In the genomic region with DNA sequence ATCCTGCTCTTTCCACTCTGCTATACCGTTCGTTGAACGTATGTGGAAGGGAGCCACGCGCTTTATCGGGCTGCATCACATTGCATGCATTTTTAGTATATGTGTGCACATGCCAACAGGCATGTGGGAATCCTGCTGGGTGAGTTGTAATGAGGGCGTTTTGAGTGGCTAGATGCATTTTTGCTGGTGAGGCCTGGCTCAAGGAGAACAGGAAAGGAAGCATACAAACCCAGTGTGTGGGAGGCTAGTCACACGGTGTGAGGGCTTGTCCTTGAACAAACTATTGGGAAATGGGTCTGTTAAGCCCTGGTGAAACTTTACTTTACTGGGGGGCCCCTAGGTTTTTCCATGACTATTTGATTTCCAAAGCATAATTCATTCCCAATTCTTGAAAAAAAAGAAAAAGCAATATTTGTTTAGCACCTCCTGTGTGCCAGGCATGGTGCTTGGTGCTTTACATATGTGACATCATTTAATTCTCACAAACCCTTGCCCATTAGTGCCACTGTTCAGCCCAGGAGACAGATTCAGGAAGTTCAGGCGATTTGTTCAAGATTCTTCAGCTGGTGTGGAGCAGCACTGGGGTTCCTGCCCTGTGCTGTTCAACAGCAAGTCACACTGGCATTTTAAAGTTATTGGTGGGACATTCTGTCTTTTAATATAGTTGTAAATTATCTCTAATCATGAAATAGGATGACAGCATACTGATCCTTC, we compare ENCODE assay signal across 9 cellular contexts. TPM values are rescaled to one million over a fixed set of nuclear protein-coding genes. Genes with fewer than 3 reads are reported as not detected.
DNase-seq lines count a peak whose midpoint lies in the region; ATAC-seq and TF ChIP-seq lines count a peak whose summit lies in the region.
"Had no signal": no experiment of that assay in that cellular context is flagged by ENCODE, and none has a peak within 500 bp of the region (broad histone marks: within the 10 kb centered on the region; RNA-seq: fewer than 3 reads in every experiment).

No MANE protein-coding gene starts in this region.

- H3K4me2 ChIP-seq in skeletal muscle satellite cell (ENCODE audit: low read length), result peak overlapping the region; percentile 4

- H3K4me3 ChIP-seq in fibroblast of pulmonary artery (replicated peaks; ENCODE audit: low read depth, low read length), result no peak overlapping the region
- no peak overlapping the region for H3K4me3 ChIP-seq in skeletal muscle satellite cell (ENCODE audit: low read length)

- H3K9ac ChIP-seq in skeletal muscle satellite cell (ENCODE audit: low read depth, low read length), result peak overlapping the region; percentile 1

- DNase-seq in EH (ENCODE audit: low read depth), result peak; percentile 75
- no peak for DNase-seq in T-helper 17 cell
- peak; percentile 91 for DNase-seq in fibroblast of pulmonary artery (ENCODE audit: low read depth)
- DNase-seq in T-helper 9 cell, result no peak
- DNase-seq in activated naive CD4-positive, alpha-beta T cell treated with anti-CD3 and anti-CD28 coated beads, Interleukin-2, amount 10 ng/mL, durations not matched to agents 7 days and 5 days, result no peak
- DNase-seq in stimulated activated naive CD8-positive, alpha-beta T cell treated with anti-CD3 and anti-CD28 coated beads, Interleukin-15, Interleukin-2, amounts not matched to agents 100 U/mL and 50 U/mL, for 24 hours, result no peak
- DNase-seq: cerebellar nuclear complex had no signal

- no peaks in the 10 kb centered on the region for H3K36me3 ChIP-seq in skeletal muscle satellite cell (ENCODE audit: insufficient read depth, low read length)

- peak overlapping the region; percentile 87 for H3K27ac Mint-ChIP-seq in T-helper 17 cell
- H3K27ac Mint-ChIP-seq in activated naive CD4-positive, alpha-beta T cell treated with anti-CD3 and anti-CD28 coated beads, Interleukin-2, amount 10 ng/mL, durations not matched to agents 7 days and 5 days, result no peak overlapping the region

- peaks cover 13% of the 10 kb centered on the region for H3K4me1 ChIP-seq in skeletal muscle satellite cell (ENCODE audit: control insufficient read depth, insufficient read depth, low read length)

- TF ChIP-seq CTCF in fibroblast of pulmonary artery (IDR thresholded peaks at IDR 0.05; ENCODE audit: low read length, missing control alignments), result no peak

- ATAC-seq in T-helper 17 cell (no peak), HG02759 (IDR thresholded peaks at IDR 0.05; ENCODE audit: unreplicated experiment) (no peak)
- ATAC-seq in stimulated activated naive CD8-positive, alpha-beta T cell treated with anti-CD3 and anti-CD28 coated beads, Interleukin-15, Interleukin-2, amounts not matched to agents 100 U/mL and 50 U/mL, for 24 hours, result no peak

- H3K9me3 Mint-ChIP-seq in activated naive CD4-positive, alpha-beta T cell treated with anti-CD3 and anti-CD28 coated beads, Interleukin-2, amount 10 ng/mL, durations not matched to agents 7 days and 5 days, result no peaks in the 10 kb centered on the region

- H3K9me3 ChIP-seq in T-helper 17 cell (ENCODE audit: control insufficient read depth, low read length, poor library complexity, severe bottlenecking) (no peaks in the 10 kb centered on the region), skeletal muscle satellite cell (replicated peaks; ENCODE audit: low read length) (no peaks in the 10 kb centered on the region)

- H3K27me3 Mint-ChIP-seq in T-helper 17 cell, result no peaks in the 10 kb centered on the region
- H3K27me3 Mint-ChIP-seq in activated naive CD4-positive, alpha-beta T cell treated with anti-CD3 and anti-CD28 coated beads, Interleukin-2, amount 10 ng/mL, durations not matched to agents 7 days and 5 days, result no peaks in the 10 kb centered on the region

- H3K4me3 Mint-ChIP-seq in T-helper 17 cell, result no peak overlapping the region
- H3K4me3 Mint-ChIP-seq in activated naive CD4-positive, alpha-beta T cell treated with anti-CD3 and anti-CD28 coated beads, Interleukin-2, amount 10 ng/mL, durations not matched to agents 7 days and 5 days, result no peak overlapping the region

- CTCF ChIA-PET in activated naive CD4-positive, alpha-beta T cell treated with anti-CD3 and anti-CD28 coated beads, Interleukin-2, amount 10 ng/mL, durations not matched to agents 7 days and 5 days (lab: Charles Lee), result interaction anchor here (0.6 kb wide), 1 partner anchor 283 kb away, joined by 3 read pairs; no protein-coding TSS in a partner anchor

- no peaks in the 10 kb centered on the region for H3K27me3 ChIP-seq in skeletal muscle satellite cell (ENCODE audit: control insufficient read depth, insufficient read depth, low read length)

- H3K36me3 Mint-ChIP-seq in T-helper 17 cell (ENCODE audit: low read depth), result peaks cover 7% of the 10 kb centered on the region
- peaks cover 2% of the 10 kb centered on the region for H3K36me3 Mint-ChIP-seq in activated naive CD4-positive, alpha-beta T cell treated with anti-CD3 and anti-CD28 coated beads, Interleukin-2, amount 10 ng/mL, durations not matched to agents 7 days and 5 days

- H3K4me1 Mint-ChIP-seq in T-helper 17 cell, result peaks cover 43% of the 10 kb centered on the region
- H3K4me1 Mint-ChIP-seq in activated naive CD4-positive, alpha-beta T cell treated with anti-CD3 and anti-CD28 coated beads, Interleukin-2, amount 10 ng/mL, durations not matched to agents 7 days and 5 days, result peaks cover 30% of the 10 kb centered on the region

RNA-seq across cellular contexts. Expression of a gene that starts 25.6 kb away (rescaled TPM):
- 1,000 to 10,000 TPM; 1,878 to 2,007 TPM for total RNA-seq in T-helper 17 cell
- 95.8 and 119 TPM in 2 replicates for total RNA-seq in skeletal muscle satellite cell (2012; rRNA removed)

Comparison
In these comparisons a context has a peak if more than half of its experiments do, and no peak if none do; other contexts are left out.
1. DNase-seq: peak in EH (single experiment) and fibroblast of pulmonary artery (single experiment); none in T-helper 17 cell (0 of 3), T-helper 9 cell (single experiment), activated naive CD4-positive, alpha-beta T cell treated with anti-CD3 and anti-CD28 coated beads, Interleukin-2, amount 10 ng/mL, durations not matched to agents 7 days and 5 days (single experiment) and stimulated activated naive CD8-positive, alpha-beta T cell treated with anti-CD3 and anti-CD28 coated beads, Interleukin-15, Interleukin-2, amounts not matched to agents 100 U/mL and 50 U/mL, for 24 hours (single experiment).